ENCODE assay signal across 2 cellular contexts in genomic region chr5:154479160-154479943, GRCh38.
TF ChIP-seq lines count a peak whose summit lies in the region.

No MANE protein-coding gene starts in this region.

TF ChIP-seq in GM12891, 5 proteins besides CTCF, POLR2A, EP300 and RAD21:
- TF ChIP-seq PAX5 (IDR thresholded peaks at IDR 0.05; ENCODE audit: insufficient read depth, low read length, severe bottlenecking) (no peak), TAF1 (IDR thresholded peaks at IDR 0.05; ENCODE audit: low read depth, low read length) (no peak), POU2F2 (IDR thresholded peaks at IDR 0.05; ENCODE audit: low read depth, low read length) (no peak), SPI1 (IDR thresholded peaks at IDR 0.05; ENCODE audit: low read depth, low read length) (no peak), POLR2AphosphoS5 (IDR thresholded peaks at IDR 0.05; ENCODE audit: low read depth, low read length) (no peak)
TF ChIP-seq in GM12891: peak in this region for 0.

TF ChIP-seq in GM12878, 131 proteins besides CTCF, POLR2A, EP300 and RAD21:
- TF ChIP-seq POU2F2 (IDR thresholded peaks at IDR 0.05; ENCODE audit: borderline replicate concordance, low read depth, low read length) (no peak), EZH2 (IDR thresholded peaks at IDR 0.05; ENCODE audit: borderline replicate concordance, control insufficient read depth, low read depth, low read length) (peak; percentile 84; the same call in 1 of the 2 replicates)
TF ChIP-seq in GM12878: peak in this region for 1.
